8 cellular contexts compared by ENCODE assay signal in the genomic region with DNA sequence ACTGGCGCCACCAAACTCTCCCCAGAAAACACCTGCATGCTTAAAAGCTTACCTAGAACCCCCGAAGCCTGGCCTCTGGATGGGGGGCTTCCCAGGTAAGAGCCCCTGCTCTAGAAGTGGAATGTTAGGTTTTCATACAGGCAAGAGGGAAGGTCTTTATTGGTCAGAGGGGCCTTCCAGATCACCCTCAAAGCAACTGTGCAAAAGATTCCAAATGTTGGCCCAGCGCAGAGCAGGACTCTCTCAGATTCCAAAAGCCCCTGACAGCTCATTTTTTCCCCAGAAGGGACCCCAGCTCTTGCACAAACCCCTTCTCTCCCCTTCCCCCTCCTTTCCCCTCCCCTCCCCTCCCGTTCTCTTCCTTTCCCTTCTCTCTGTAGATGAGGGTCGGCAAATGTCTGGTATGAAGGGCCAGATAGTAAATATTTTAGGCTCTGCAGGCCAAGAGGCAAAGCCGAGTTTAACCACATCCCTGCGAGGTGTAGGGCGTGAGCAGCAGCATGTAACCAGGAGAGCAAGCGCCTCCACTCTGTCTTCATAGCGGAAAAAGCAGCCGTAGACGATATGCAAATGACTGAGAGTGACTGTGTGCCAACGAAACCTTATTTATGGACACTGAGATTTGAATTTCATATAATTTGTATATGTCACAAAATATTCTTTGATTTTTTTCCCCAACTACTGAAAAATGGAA.
DNase-seq lines count a peak whose midpoint lies in the region; ATAC-seq and TF ChIP-seq lines count a peak whose summit lies in the region.

No MANE protein-coding gene starts in this region.

- peaks cover 24 to 79% (median 67%) of the 10 kb centered on the region in 4 donors for H3K4me1 Mint-ChIP-seq in naive thymus-derived CD8-positive, alpha-beta T cell

- H3K36me3 Mint-ChIP-seq in naive thymus-derived CD8-positive, alpha-beta T cell = no peaks in the 10 kb centered on the region

- intact Hi-C loops in adrenal gland (cut with DNase I) = loop anchor here in 1 of 2 donors (10.0 kb wide), 1 partner anchor 111 kb away; no protein-coding TSS in a partner anchor

- no peaks in the 10 kb centered on the region for H3K9me3 Mint-ChIP-seq in naive thymus-derived CD8-positive, alpha-beta T cell

- no peaks in the 10 kb centered on the region for H3K36me3 ChIP-seq in SK-N-MC (ENCODE audit: insufficient read depth, low read length)
- no peaks in the 10 kb centered on the region for H3K36me3 ChIP-seq in adrenal gland (replicated peaks in 1 of 2)

- H3K27ac ChIP-seq in SK-N-MC (peak overlapping the region; percentile 70), adrenal gland (peak overlapping the region in 3 of 5 donors; percentile 30 to 75 (median 73))

- peaks cover 6 to 52% of the 10 kb centered on the region in 2 donors for H3K4me1 ChIP-seq in adrenal gland (replicated peaks in 1 of 2)

- WGBS in adrenal gland, 4 donors = 70 to 79% (median 75%) methylated on average over 13 of the region's 13 CpGs

- no peak overlapping the region for H3K9ac ChIP-seq in SK-N-MC (ENCODE audit: insufficient read length)

- DNase-seq in SK-N-MC (ENCODE audit: low read depth, low spot score) (no peak), adrenal gland (peak in 4 of 7 donors; percentile 15 to 61 (median 22)), AML-193 (lab: John Stamatoyannopoulos, UW) (no peak), NCI-H774 (lab: John Stamatoyannopoulos, UW) (no peak), COLO668 (lab: John Stamatoyannopoulos, UW; ENCODE audit: unreplicated experiment) (no peak)
- DNase-seq in naive thymus-derived CD8-positive, alpha-beta T cell = peak in 7 of 10 donors; percentile 33 to 75 (median 43)

- no peaks in the 10 kb centered on the region for H3K9me3 ChIP-seq in SK-N-MC (ENCODE audit: low read depth, low read length)
- no peaks in the 10 kb centered on the region for H3K9me3 ChIP-seq in adrenal gland (replicated peaks in 1 of 3)

- peaks cover 0 to 2% (median 0%) of the 10 kb centered on the region in 5 donors for H3K27me3 Mint-ChIP-seq in naive thymus-derived CD8-positive, alpha-beta T cell

- H3K27ac Mint-ChIP-seq in naive thymus-derived CD8-positive, alpha-beta T cell = peak overlapping the region in 9 of 10 donors; percentile 83 to 95 (median 90)

- H3K27me3 ChIP-seq in adrenal gland = no peaks in the 10 kb centered on the region

- ATAC-seq in GM19023 (IDR thresholded peaks at IDR 0.05; ENCODE audit: unreplicated experiment) = peak; percentile 77
- peak; percentile 66 for ATAC-seq in HG03025 (IDR thresholded peaks at IDR 0.05; ENCODE audit: low FRiP score, unreplicated experiment)
- peak; percentile 87 to 91 for ATAC-seq in naive thymus-derived CD8-positive, alpha-beta T cell

- POLR2A ChIA-PET in naive thymus-derived CD8-positive, alpha-beta T cell (lab: Charles Lee) = interaction anchor here (1.1 to 4.4 kb wide), 4 partner anchors 9 to 107 kb away, joined by 3 to 18 read pairs (median 6); no protein-coding TSS in a partner anchor

- peak overlapping the region; percentile 54 for H3K4me3 ChIP-seq in SK-N-MC
- no peak overlapping the region for H3K4me3 ChIP-seq in adrenal gland

- no peak for TF ChIP-seq POLR2A in adrenal gland (IDR thresholded peaks at IDR 0.05)

- peak overlapping the region; percentile 59 to 90 (median 80) for H3K4me3 Mint-ChIP-seq in naive thymus-derived CD8-positive, alpha-beta T cell

- no peak for TF ChIP-seq CTCF in adrenal gland (IDR thresholded peaks at IDR 0.05)

Comparison
In these comparisons a context has a peak if more than half of its experiments do, and no peak if none do; other contexts are left out.
1. DNase-seq: peak in adrenal gland (4 of 7) and naive thymus-derived CD8-positive, alpha-beta T cell (7 of 10); none in SK-N-MC (single experiment), AML-193 (0 of 2), NCI-H774 (single experiment) and COLO668 (single experiment).
2. Peak in every context shown above with its lines, with median percentiles within 50 percentile points of each other: ATAC-seq.